ENCODE assay signal across 8 cellular contexts in genomic region chr11:86301742-86302091, GRCh38. TPM values are rescaled to one million over a fixed set of nuclear protein-coding genes. Genes with fewer than 3 reads are reported as not detected.
DNase-seq lines count a peak whose midpoint lies in the region; ATAC-seq and TF ChIP-seq lines count a peak whose summit lies in the region.

No MANE protein-coding gene starts in this region.

- TF ChIP-seq CTCF in cardiac muscle cell (IDR thresholded peaks at IDR 0.05; ENCODE audit: low read depth, low read length), result no peak
- no peak for TF ChIP-seq CTCF in right atrium auricular region (IDR thresholded peaks at IDR 0.05)
- TF ChIP-seq CTCF in upper lobe of left lung (IDR thresholded peaks at IDR 0.05), result no peak
- TF ChIP-seq CTCF in lower leg skin (IDR thresholded peaks at IDR 0.05), result no peak

- DNase-seq in cardiac muscle cell (ENCODE audit: low read depth in 1 of 2, low spot score in 1 of 2) (no peak), right atrium auricular region (ENCODE audit: low spot score) (no peak), SK-N-DZ (ENCODE audit: low spot score) (peak; percentile 8), upper lobe of left lung (no peak), T1000 (lab: John Stamatoyannopoulos, UW) (no peak), lower leg skin (ENCODE audit: low spot score in 2 of 2) (no peak)
- DNase-seq in activated CD4-positive, alpha-beta T cell treated with anti-CD3 and anti-CD28 coated beads, Interleukin-2, amount 50 U/mL, for 48 hours, result no peak

- no peak for ATAC-seq in upper lobe of left lung (ENCODE audit: low FRiP score in 2 of 2)

- TF ChIP-seq POLR2A in upper lobe of left lung (IDR thresholded peaks at IDR 0.05) (no peak), lower leg skin (IDR thresholded peaks at IDR 0.05) (no peak)

- TF ChIP-seq EP300 in upper lobe of left lung (IDR thresholded peaks at IDR 0.05), result no peak

- H3K9me3 ChIP-seq in cardiac muscle cell (ENCODE audit: low read depth) (no peaks in the 10 kb centered on the region), right atrium auricular region (no peaks in the 10 kb centered on the region), iPS-18c (ENCODE audit: control insufficient read depth, insufficient read depth, low read length) (no peaks in the 10 kb centered on the region), upper lobe of left lung (no peaks in the 10 kb centered on the region)

- H3K36me3 ChIP-seq in cardiac muscle cell (no peaks in the 10 kb centered on the region), right atrium auricular region (no peaks in the 10 kb centered on the region), upper lobe of left lung (no peaks in the 10 kb centered on the region)

- intact Hi-C loops in lower leg skin (cut with DNase I; ENCODE audit: low total_unique reads), result no loop called here

- peak overlapping the region; percentile 91 for H3K4me3 ChIP-seq in cardiac muscle cell
- peak overlapping the region in 1 of 2 donors; percentile 88 for H3K4me3 ChIP-seq in right atrium auricular region
- H3K4me3 ChIP-seq in iPS-18c (ENCODE audit: insufficient read depth, low read depth, low read length), result peak overlapping the region; percentile 66; the same call in 1 of the 2 replicates
- H3K4me3 ChIP-seq in upper lobe of left lung, result peak overlapping the region in 3 of 4 donors; percentile 68 to 86 (median 77)
- no peak overlapping the region for H3K4me3 ChIP-seq in lower leg skin (ENCODE audit: low read depth, poor library complexity, severe bottlenecking)

- H3K27ac ChIP-seq in cardiac muscle cell (no peak overlapping the region), right atrium auricular region (peak overlapping the region in 1 of 2 donors; percentile 91), upper lobe of left lung (peak overlapping the region in 3 of 4 donors; percentile 90 to 93 (median 92))

- peaks cover 4% of the 10 kb centered on the region for H3K27me3 ChIP-seq in cardiac muscle cell
- no peaks in the 10 kb centered on the region for H3K27me3 ChIP-seq in right atrium auricular region
- H3K27me3 ChIP-seq in upper lobe of left lung, result no peaks in the 10 kb centered on the region

- WGBS in upper lobe of left lung, 2 donors, result 2% methylated on average over 6 of the region's 6 CpGs
- 5 to 6% methylated on average over 6 of the region's 6 CpGs for WGBS in lower leg skin, 2 donors

- H3K4me1 ChIP-seq in cardiac muscle cell (ENCODE audit: low read depth), result no peaks in the 10 kb centered on the region
- H3K4me1 ChIP-seq in right atrium auricular region, result peaks cover 0 to 13% of the 10 kb centered on the region in 2 donors
- H3K4me1 ChIP-seq in upper lobe of left lung, result peaks cover 11 to 20% (median 15%) of the 10 kb centered on the region in 4 donors

RNA-seq across cellular contexts. Expression of gene HIKESHI, which starts 0.3 kb away (rescaled TPM):
- 39.8 and 55.8 TPM in 2 replicates for total RNA-seq in cardiac muscle cell
- polyA plus RNA-seq in cardiac muscle cell, result 98.4 and 111 TPM in 2 replicates
- 10 to 100 TPM; 33.9 to 49.8 TPM for total RNA-seq in right atrium auricular region
- polyA plus RNA-seq in SK-N-DZ (2014; cell fraction: cytosol; rRNA removed), result 118 and 131 TPM in 2 replicates
- 96.7 and 102 TPM in 2 replicates for polyA plus RNA-seq in SK-N-DZ (2014; cell fraction: nucleus; rRNA removed)
- 10 to 100 TPM in 5 of 6 donors, 1 to 10 TPM in 1; 7.7 to 31.9 (median 24.2) TPM for total RNA-seq in upper lobe of left lung
- total RNA-seq in lower leg skin, result 10 to 100 TPM; 14.7 to 33.2 (median 28.2) TPM

RNA-seq across cellular contexts. Expression of gene EED, which starts 57.2 kb away (rescaled TPM):
- total RNA-seq in cardiac muscle cell (15.7 and 24.0 TPM in 2 replicates), right atrium auricular region (1 to 10 TPM; 8.2 to 8.3 TPM), upper lobe of left lung (10 to 100 TPM in 5 of 6 donors, 1 to 10 TPM in 1; 6.7 to 43.1 (median 16.0) TPM), lower leg skin (10 to 100 TPM; 13.7 to 18.8 (median 16.2) TPM)
- 30.1 and 50.4 TPM in 2 replicates for polyA plus RNA-seq in cardiac muscle cell
- polyA plus RNA-seq in SK-N-DZ (2014; cell fraction: cytosol; rRNA removed), result 29.0 and 41.2 TPM in 2 replicates
- 47.0 and 58.1 TPM in 2 replicates for polyA plus RNA-seq in SK-N-DZ (2014; cell fraction: nucleus; rRNA removed)
